In the genomic region with DNA sequence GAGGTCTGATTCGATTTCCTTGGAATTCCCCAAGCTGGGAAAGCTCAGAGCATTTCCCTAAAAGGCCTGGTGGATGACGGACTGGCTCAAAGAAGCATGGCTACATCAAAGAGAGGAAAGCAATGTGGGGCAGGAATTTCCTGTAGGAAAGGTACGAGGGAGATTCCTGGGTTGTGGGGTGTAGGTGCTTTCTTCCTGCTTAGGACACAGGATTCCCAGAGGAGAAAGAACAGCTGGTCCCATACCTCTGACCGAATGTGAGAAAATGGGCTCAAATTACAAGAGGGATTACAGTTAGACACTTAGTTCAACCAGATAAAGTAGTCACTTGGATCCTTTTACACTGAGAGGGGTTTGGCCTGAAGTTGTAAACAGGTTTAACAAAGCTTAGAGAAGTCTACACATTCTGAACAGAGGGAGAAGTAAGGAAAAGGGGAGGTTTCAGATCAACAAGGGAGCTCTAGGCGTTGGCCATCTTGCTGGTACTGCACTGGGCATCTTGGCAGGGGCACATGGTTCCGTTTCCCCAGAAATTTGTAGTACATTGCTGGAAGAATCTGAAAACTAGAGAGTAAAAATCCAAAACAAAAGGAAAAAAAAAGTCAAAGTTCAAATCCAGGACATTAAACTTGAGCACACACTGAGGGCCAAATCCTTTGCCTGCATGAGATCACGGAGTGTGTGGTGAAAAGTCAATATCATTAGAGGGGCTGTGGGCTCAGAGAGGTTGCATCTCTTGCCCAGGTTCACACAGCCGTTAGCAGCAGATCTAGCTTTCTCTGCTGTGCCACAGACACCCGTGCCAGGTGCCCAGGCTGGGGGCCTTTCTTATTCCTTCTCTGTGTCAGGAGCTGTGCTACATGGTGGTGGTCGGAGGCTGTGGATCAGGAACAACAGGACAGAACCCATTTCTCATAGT, we compare ENCODE assay signal across 13 cellular contexts.
DNase-seq lines count a peak whose midpoint lies in the region; ATAC-seq and TF ChIP-seq lines count a peak whose summit lies in the region.
"Had no signal": no experiment of that assay in that cellular context is flagged by ENCODE, and none has a peak within 500 bp of the region (broad histone marks: within the 10 kb centered on the region; RNA-seq: fewer than 3 reads in every experiment).

No MANE protein-coding gene starts in this region.

- H3K9me3 ChIP-seq in T-helper 17 cell (ENCODE audit: control insufficient read depth, low read length, poor library complexity, severe bottlenecking), result no peaks in the 10 kb centered on the region
- no peaks in the 10 kb centered on the region for H3K9me3 ChIP-seq in sigmoid colon
- H3K9me3 ChIP-seq: upper lobe of left lung had no signal

- peaks cover 0 to 18% (median 8%) of the 10 kb centered on the region in 4 donors for H3K4me1 ChIP-seq in sigmoid colon

- H3K4me3 Mint-ChIP-seq in T-helper 17 cell, result no peak overlapping the region
- H3K4me3 Mint-ChIP-seq: CD4-positive, alpha-beta memory T cell had no signal

- H3K27ac ChIP-seq in sigmoid colon, result no peak overlapping the region
- H3K27ac ChIP-seq: 22Rv1, upper lobe of left lung had no signal

- H3K36me3 Mint-ChIP-seq in T-helper 17 cell (ENCODE audit: low read depth), result no peaks in the 10 kb centered on the region
- H3K36me3 Mint-ChIP-seq: CD4-positive, alpha-beta memory T cell had no signal

- WGBS in sigmoid colon, 2 donors, result 64 to 66% methylated on average over 10 of the region's 10 CpGs

- no peak overlapping the region for H3K4me3 ChIP-seq in sigmoid colon
- H3K4me3 ChIP-seq: upper lobe of left lung had no signal

- peaks cover 2% of the 10 kb centered on the region for H3K4me1 Mint-ChIP-seq in T-helper 17 cell
- H3K4me1 Mint-ChIP-seq: CD4-positive, alpha-beta memory T cell had no signal

- no peak for TF ChIP-seq CTCF in sigmoid colon (IDR thresholded peaks at IDR 0.05)

- TF ChIP-seq EP300 in sigmoid colon (IDR thresholded peaks at IDR 0.05), result no peak

- DNase-seq in NCI-H2107 treated with DMSO at 0.1 percent for 48 hours (lab: John Stamatoyannopoulos, UW; ENCODE audit: unreplicated experiment) (peak; percentile 56), NCI-H2107 (lab: John Stamatoyannopoulos, UW) (no peak), T-helper 17 cell (no peak), left kidney (ENCODE audit: low read depth, low spot score) (peak; percentile 64), sigmoid colon (peak; percentile 52), GM03348 (ENCODE audit: low spot score) (no peak)
- DNase-seq: activated CD4-positive, alpha-beta T cell treated with anti-CD3 and anti-CD28 coated beads for 48 hours; CD4-positive, alpha-beta memory T cell; small intestine had no signal

- H3K27me3 ChIP-seq in sigmoid colon, result no peaks in the 10 kb centered on the region
- H3K27me3 ChIP-seq: upper lobe of left lung had no signal

- H3K27ac Mint-ChIP-seq in T-helper 17 cell, result peak overlapping the region; percentile 14
- H3K27ac Mint-ChIP-seq: CD4-positive, alpha-beta memory T cell had no signal

- H3K36me3 ChIP-seq in sigmoid colon, result no peaks in the 10 kb centered on the region
- H3K36me3 ChIP-seq: upper lobe of left lung had no signal

- ATAC-seq in T-helper 17 cell, result no peak
- ATAC-seq in HG03439 (IDR thresholded peaks at IDR 0.05; ENCODE audit: unreplicated experiment), result no peak
- ATAC-seq in GM21367 (IDR thresholded peaks at IDR 0.05; ENCODE audit: unreplicated experiment), result no peak

- intact Hi-C loops in sigmoid colon (cut with DNase I), result no loop called here

- TF ChIP-seq POLR2A in sigmoid colon (IDR thresholded peaks at IDR 0.05), result no peak

- H3K27me3 Mint-ChIP-seq in T-helper 17 cell, result peaks cover 34% of the 10 kb centered on the region

Comparison
In these comparisons a context has a peak if more than half of its experiments do, and no peak if none do; other contexts are left out.
1. DNase-seq: peak in NCI-H2107 treated with DMSO at 0.1 percent for 48 hours (single experiment), left kidney (single experiment) and sigmoid colon (single experiment); none in NCI-H2107 (single experiment), T-helper 17 cell (0 of 3) and GM03348 (single experiment).